Comparison of ENCODE assay signal across 8 cellular contexts in genomic region chr17:5282639-5283217, GRCh38. TPM values are rescaled to one million over a fixed set of nuclear protein-coding genes. Genes with fewer than 3 reads are reported as not detected.
DNase-seq lines count a peak whose midpoint lies in the region; ATAC-seq, FAIRE-seq and TF ChIP-seq lines count a peak whose summit lies in the region.

No MANE protein-coding gene starts in this region.

- peaks cover 4 to 24% of the 10 kb centered on the region in 2 donors for H3K36me3 ChIP-seq in neuronal stem cell (replicated peaks in 1 of 2; ENCODE audit: control insufficient read depth in 2 of 2, insufficient read depth in 2 of 2, low read length in 2 of 2)
- no peaks in the 10 kb centered on the region for H3K36me3 ChIP-seq in testis (ENCODE audit: low read depth, missing control alignments)

- CTCF ChIA-PET in activated CD4-positive, alpha-beta memory T cell treated with anti-CD3 and anti-CD28 coated beads, Interleukin-2, amount 10 ng/mL, durations not matched to agents 7 days and 5 days (lab: Charles Lee): interaction anchor here (0.9 to 2.0 kb wide), 4 partner anchors 9 to 220 kb away, joined by 3 to 6 read pairs (median 4); no protein-coding TSS in a partner anchor

- H3K14ac ChIP-seq in neuronal stem cell (ENCODE audit: low read length): no peak overlapping the region

- H2BK15ac ChIP-seq in neuronal stem cell (ENCODE audit: low read length): no peak overlapping the region

- H3K4ac ChIP-seq in neuronal stem cell (ENCODE audit: low read length): no peak overlapping the region

- peaks cover 5% of the 10 kb centered on the region for H3K79me1 ChIP-seq in neuronal stem cell (ENCODE audit: low read depth, low read length)

- intact Hi-C loops in testis (cut with DNase I; ENCODE audit: low total_unique reads): no loop called here

- peak overlapping the region; percentile 88 for H3K4me3 Mint-ChIP-seq in activated CD4-positive, alpha-beta memory T cell treated with anti-CD3 and anti-CD28 coated beads, Interleukin-2, amount 10 ng/mL, durations not matched to agents 7 days and 5 days

- POLR2A ChIA-PET in activated CD4-positive, alpha-beta memory T cell treated with anti-CD3 and anti-CD28 coated beads, Interleukin-2, amount 10 ng/mL, durations not matched to agents 7 days and 5 days (lab: Charles Lee): interaction anchor here (0.7 to 2.0 kb wide), 9 partner anchors 9 to 157 kb away, joined by 3 to 7 read pairs (median 4); partner anchors contain the start of genes C1QBP and ZNF594

- no peak overlapping the region for H3K18ac ChIP-seq in neuronal stem cell (ENCODE audit: low read length)

- ATAC-seq in esophagus mucosa: peak; percentile 17
- ATAC-seq in HG03378 (IDR thresholded peaks at IDR 0.05; ENCODE audit: unreplicated experiment): no peak
- ATAC-seq in GM18873 (IDR thresholded peaks at IDR 0.05; ENCODE audit: low FRiP score, unreplicated experiment): no peak

- H3K9me3 ChIP-seq in neuronal stem cell (replicated peaks in 1 of 2; ENCODE audit: control insufficient read depth in 2 of 2, insufficient read depth in 1 of 2, low read depth in 1 of 2, low read length in 2 of 2) (no peaks in the 10 kb centered on the region), testis (no peaks in the 10 kb centered on the region)

- peak overlapping the region; percentile 5 for H2AK5ac ChIP-seq in neuronal stem cell (ENCODE audit: low read depth, low read length)

- peak overlapping the region; percentile 96 for H3K9ac ChIP-seq in neuronal stem cell (ENCODE audit: low read depth, low read length, poor library complexity)

- no peak overlapping the region for H3K23ac ChIP-seq in neuronal stem cell (ENCODE audit: low read depth, low read length, poor library complexity)

- H2BK5ac ChIP-seq in neuronal stem cell (ENCODE audit: low read length): peak overlapping the region; percentile 54

- no peaks in the 10 kb centered on the region for H3K9me3 Mint-ChIP-seq in activated CD4-positive, alpha-beta memory T cell treated with anti-CD3 and anti-CD28 coated beads, Interleukin-2, amount 10 ng/mL, durations not matched to agents 7 days and 5 days

- H2BK120ac ChIP-seq in neuronal stem cell (ENCODE audit: low read depth, low read length): no peak overlapping the region

- H2BK12ac ChIP-seq in neuronal stem cell (ENCODE audit: low read length): no peak overlapping the region

- H3K27ac Mint-ChIP-seq in activated CD4-positive, alpha-beta memory T cell treated with anti-CD3 and anti-CD28 coated beads, Interleukin-2, amount 10 ng/mL, durations not matched to agents 7 days and 5 days: peak overlapping the region; percentile 84

- H3K27me3 ChIP-seq in neuronal stem cell (ENCODE audit: control insufficient read depth in 3 of 3, insufficient read depth in 3 of 3, low read depth in 1 of 3, low read length in 3 of 3): no peaks in the 10 kb centered on the region
- H3K27me3 ChIP-seq in testis: no peaks in the 10 kb centered on the region

- peaks cover 15% of the 10 kb centered on the region for H3K36me3 Mint-ChIP-seq in activated CD4-positive, alpha-beta memory T cell treated with anti-CD3 and anti-CD28 coated beads, Interleukin-2, amount 10 ng/mL, durations not matched to agents 7 days and 5 days (ENCODE audit: low read depth)

- H3K4me3 ChIP-seq in neuronal stem cell (ENCODE audit: low read length in 2 of 2) (peak overlapping the region; percentile 73 to 97), testis (peak overlapping the region; percentile 77 to 90)

- H3K4me1 ChIP-seq in neuronal stem cell (ENCODE audit: control insufficient read depth in 2 of 2, insufficient read depth in 1 of 2, low read depth in 1 of 2, low read length in 2 of 2) (peaks cover 0 to 5% of the 10 kb centered on the region in 2 donors), testis (peaks cover 15% of the 10 kb centered on the region)

- H3K4me2 ChIP-seq in neuronal stem cell (ENCODE audit: insufficient read depth, low read length, poor library complexity, severe bottlenecking): peak overlapping the region; percentile 78

- FAIRE-seq in GM12891 (lab: Jason Lieb, UNC): peak; percentile 72

- no peak for TF ChIP-seq POLR2A in GM12891 (IDR thresholded peaks at IDR 0.05; ENCODE audit: low read depth, low read length)
- no peak for TF ChIP-seq POLR2A in testis (IDR thresholded peaks at IDR 0.05)

- peaks cover 34% of the 10 kb centered on the region for H3K4me1 Mint-ChIP-seq in activated CD4-positive, alpha-beta memory T cell treated with anti-CD3 and anti-CD28 coated beads, Interleukin-2, amount 10 ng/mL, durations not matched to agents 7 days and 5 days

- no peak overlapping the region for H4K8ac ChIP-seq in neuronal stem cell (ENCODE audit: low read depth, low read length)

- no peak overlapping the region for H4K91ac ChIP-seq in neuronal stem cell (ENCODE audit: low read depth, low read length, poor library complexity)

- 100% methylated on average over 1 of the region's 35 CpGs; no CpG with 5 or more reads in 1 of the 2 donors for WGBS in neuronal stem cell (ENCODE audit: extremely low coverage in 2 of 2, insufficient read length in 2 of 2, insufficient replicate concordance in 1 of 2), 2 donors
- whole genome bisulfite sequencing in testis, 2 donors: 1 to 2% methylated on average over 23 to 24 of the region's 35 CpGs

- no peak for TF ChIP-seq CTCF in testis (IDR thresholded peaks at IDR 0.05)

- DNase-seq in GM12891 (ENCODE audit: insufficient read length, low spot score) (no peak), HT-29 (ENCODE audit: low spot score) (peak; percentile 27), neuronal stem cell (ENCODE audit: low spot score) (no peak), testis (peak; percentile 50)
- no peak for DNase-seq in activated CD4-positive, alpha-beta memory T cell treated with anti-CD3 and anti-CD28 coated beads, Interleukin-2, amount 10 ng/mL, durations not matched to agents 7 days and 5 days

- H3K27ac ChIP-seq in neuronal stem cell (replicated peaks; ENCODE audit: low read length): no peak overlapping the region
- H3K27ac ChIP-seq in testis: peak overlapping the region; percentile 24 to 91

- no peaks in the 10 kb centered on the region for H3K27me3 Mint-ChIP-seq in activated CD4-positive, alpha-beta memory T cell treated with anti-CD3 and anti-CD28 coated beads, Interleukin-2, amount 10 ng/mL, durations not matched to agents 7 days and 5 days

- H2AFZ ChIP-seq in neuronal stem cell (ENCODE audit: low read length): peak overlapping the region; percentile 52

TF ChIP-seq in GM12891, 5 proteins besides CTCF, POLR2A, EP300 and RAD21:
- no peak for TF ChIP-seq POU2F2 (IDR thresholded peaks at IDR 0.05; ENCODE audit: low read depth, low read length)
- no peak for TF ChIP-seq TAF1 (IDR thresholded peaks at IDR 0.05; ENCODE audit: low read depth, low read length)
- no peak for TF ChIP-seq SPI1 (IDR thresholded peaks at IDR 0.05; ENCODE audit: low read depth, low read length)
- no peak for TF ChIP-seq PAX5 (IDR thresholded peaks at IDR 0.05; ENCODE audit: insufficient read depth, low read length, severe bottlenecking)
- no peak for TF ChIP-seq POLR2AphosphoS5 (IDR thresholded peaks at IDR 0.05; ENCODE audit: low read depth, low read length)

RNA-seq across cellular contexts. Expression of gene RABEP1, which starts 0.6 kb away (rescaled TPM):
- polyA plus RNA-seq in GM12891 (2012; ENCODE audit: low read depth, missing spikeins): 40.8 TPM
- total RNA-seq in HT-29 (2014; rRNA removed; shearing (Covaris generic)): 10.8 and 16.1 TPM in 2 replicates
- total RNA-seq in activated CD4-positive, alpha-beta memory T cell treated with anti-CD3 and anti-CD28 coated beads, Interleukin-2, amount 10 ng/mL, durations not matched to agents 7 days and 5 days: 10 to 100 TPM; 37.3 to 37.8 TPM
- 15.1 TPM for total RNA-seq in esophagus mucosa
- polyA plus RNA-seq in neuronal stem cell (2013, experiment 1 of 2): 38.8 TPM
- 37.9 TPM for polyA plus RNA-seq in neuronal stem cell (2013, experiment 2 of 2)
- 10 to 100 TPM; 33.1 to 47.4 TPM for total RNA-seq in testis
- polyA plus RNA-seq in testis (ENCODE audit: insufficient read depth, low read depth, low replicate concordance): 23.2 TPM

RNA-seq across cellular contexts. Expression of gene SCIMP, which starts 48.1 kb away (rescaled TPM):
- polyA plus RNA-seq in GM12891 (2012; ENCODE audit: low read depth, missing spikeins): 48.3 TPM
- not detected in 2 replicates for total RNA-seq in HT-29 (2014; rRNA removed; shearing (Covaris generic))
- total RNA-seq in activated CD4-positive, alpha-beta memory T cell treated with anti-CD3 and anti-CD28 coated beads, Interleukin-2, amount 10 ng/mL, durations not matched to agents 7 days and 5 days: not detected
- total RNA-seq in esophagus mucosa (0.72 TPM), testis (under 1 TPM; 0.39 to 0.50 TPM)
- not detected for polyA plus RNA-seq in neuronal stem cell (2013, experiment 1 of 2)
- polyA plus RNA-seq in neuronal stem cell (2013, experiment 2 of 2): not detected
- 2.5 TPM for polyA plus RNA-seq in testis (ENCODE audit: insufficient read depth, low read depth, low replicate concordance)

Comparison
In these comparisons a context has a peak if more than half of its experiments do, and no peak if none do; other contexts are left out.
1. DNase-seq: peak in HT-29 (single experiment) and testis (single experiment); none in GM12891 (single experiment), activated CD4-positive, alpha-beta memory T cell treated with anti-CD3 and anti-CD28 coated beads, Interleukin-2, amount 10 ng/mL, durations not matched to agents 7 days and 5 days (single experiment) and neuronal stem cell (single experiment).